ENCODE assay signal across 9 cellular contexts in the genomic region with DNA sequence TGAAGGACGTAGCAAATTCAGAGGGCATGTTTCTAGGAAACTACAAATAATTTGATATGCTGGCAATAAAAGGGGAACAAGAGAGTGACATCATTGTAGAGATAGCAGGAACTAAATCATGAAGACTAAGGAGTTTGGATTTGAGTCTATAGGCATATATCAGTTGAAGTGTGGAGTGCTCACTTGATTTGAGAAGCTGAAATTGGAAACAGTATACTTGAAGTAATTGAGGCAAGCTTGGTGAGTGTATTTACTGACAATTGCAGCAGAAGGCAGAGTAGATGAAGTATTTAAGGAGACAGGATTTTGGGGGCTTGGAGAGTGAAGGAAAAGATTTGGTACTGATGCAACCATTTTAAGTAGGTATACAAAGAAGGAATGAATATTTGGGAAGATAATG. TPM values are rescaled to one million over a fixed set of nuclear protein-coding genes. Genes with fewer than 3 reads are reported as not detected.
DNase-seq lines count a peak whose midpoint lies in the region; ATAC-seq, FAIRE-seq and TF ChIP-seq lines count a peak whose summit lies in the region.
"Had no signal": no experiment of that assay in that cellular context is flagged by ENCODE, and none has a peak within 500 bp of the region (broad histone marks: within the 10 kb centered on the region; RNA-seq: fewer than 3 reads in every experiment).

No MANE protein-coding gene starts in this region.

- CTCF ChIA-PET in AG04450 (lab: Charles Lee) (interaction anchor here (0.6 to 1.4 kb wide), 3 partner anchors 16 to 164 kb away, joined by 3 to 5 read pairs (median 3); no protein-coding TSS in a partner anchor), K562 (lab: Yijun Ruan, JAX; ENCODE audit: low intra/inter-chr PET ratio) (no interaction called here)

- 90% methylated on average over 1 of the region's 1 CpG for WGBS in K562 (ENCODE audit: insufficient coverage, low coverage, missing lambda C conversion rate)
- WGBS in gastroesophageal sphincter (ENCODE audit: low coverage in 1 of 2), 2 donors, result 75 to 80% methylated on average over 1 of the region's 1 CpG

- TF ChIP-seq CTCF in AG04450 (IDR thresholded peaks at IDR 0.05; ENCODE audit: low read depth, low read length) (no peak), K562 (IDR thresholded peaks at IDR 0.05 in 2 of 3, conservative IDR thresholded peaks at IDR 0.05 in 1 of 3; ENCODE audit: insufficient read depth in 2 of 3, low read depth in 1 of 3, low read length in 3 of 3) (no peak), gastroesophageal sphincter (IDR thresholded peaks at IDR 0.05) (no peak)

- ATAC-seq in GM19351 (IDR thresholded peaks at IDR 0.05; ENCODE audit: unreplicated experiment), result peak; percentile 27
- ATAC-seq in HG03565 (IDR thresholded peaks at IDR 0.05; ENCODE audit: unreplicated experiment), result peak; percentile 10
- ATAC-seq in K562, result no peak
- ATAC-seq in gastroesophageal sphincter, result no peak

- POLR2A ChIA-PET in AG04450 (lab: Yijun Ruan, JAX), result interaction anchor here (0.6 to 1.0 kb wide), 2 partner anchors 17 kb away, joined by 3 to 4 read pairs; partner anchors contain the start of gene ZMPSTE24
- POLR2A ChIA-PET in K562 (lab: Yijun Ruan, JAX), result interaction anchor here (0.6 to 4.5 kb wide), 8 partner anchors 10 to 381 kb away, joined by 3 to 25 read pairs (median 6); partner anchors contain the start of gene ZMPSTE24

- no peaks in the 10 kb centered on the region for H3K9me1 ChIP-seq in K562 (ENCODE audit: control insufficient read depth, insufficient read depth, low read length)

- in situ Hi-C loops in K562 (cut with MboI), result no loop called here

- H2AFZ ChIP-seq in K562 (ENCODE audit: low read depth, low read length), result no peak overlapping the region

- H3K79me2 ChIP-seq in K562 (ENCODE audit: control insufficient read depth, insufficient read depth, low read length), result no peaks in the 10 kb centered on the region

- TF ChIP-seq EP300 in K562 (IDR thresholded peaks at IDR 0.05; ENCODE audit: low read length) (no peak), gastroesophageal sphincter (IDR thresholded peaks at IDR 0.05) (no peak)

- no peak for DNase-seq in AG04450 (ENCODE audit: low read depth, low spot score)
- no peak for DNase-seq in K562 (ENCODE audit: extremely low read depth in 1 of 4, low spot score in 3 of 4)
- DNase-seq in stimulated activated CD4-positive, alpha-beta T cell treated with anti-CD3 and anti-CD28 coated beads, Interleukin-4, amount 100 ng/mL, for 1 hour, result no peak
- no peak for DNase-seq in 8988T
- no peak for DNase-seq in NCI-H1105 treated with DMSO at 0.1 percent for 48 hours (lab: John Stamatoyannopoulos, UW)
- DNase-seq: cortex of kidney had no signal

- no TSS peak for BruUV-seq in K562 (replicated peaks; lab: Mats Ljungman, UMichigan)

- H3K4me1 ChIP-seq in K562 (replicated peaks in 1 of 2; ENCODE audit: control insufficient read depth in 2 of 2, insufficient read depth in 2 of 2, low read length in 2 of 2) (0 out of 5 replicates have a peak, but pooled peaks cover 0 to 3% of the 10 kb centered on the region in 2 experiments), gastroesophageal sphincter (no peaks in the 10 kb centered on the region)

- intact Hi-C loops in K562 (cut with micrococcal nuclease), result no loop called here

- H3K9me3 ChIP-seq in AG04450 (ENCODE audit: control insufficient read depth, insufficient read depth, low read length) (no peaks in the 10 kb centered on the region; the same call in 1 of the 2 replicates), K562 (replicated peaks; ENCODE audit: control insufficient read depth, insufficient read depth, low read depth, low read length) (no peaks in the 10 kb centered on the region), gastroesophageal sphincter (no peaks in the 10 kb centered on the region)

- no peak overlapping the region for H3K4me3 ChIP-seq in AG04450 (ENCODE audit: low read depth, low read length)
- no peak overlapping the region for H3K4me3 ChIP-seq in K562
- no peak overlapping the region for H3K4me3 ChIP-seq in gastroesophageal sphincter

- H3K27me3 ChIP-seq in AG04450 (ENCODE audit: control insufficient read depth, insufficient read depth, low read length) (no peaks in the 10 kb centered on the region), K562 (ENCODE audit: control insufficient read depth in 2 of 2, insufficient read depth in 2 of 2, low read length in 2 of 2) (no peaks in the 10 kb centered on the region), gastroesophageal sphincter (no peaks in the 10 kb centered on the region)

- TF ChIP-seq POLR2A in K562 (conservative IDR thresholded peaks at IDR 0.05) (peak; percentile 70), gastroesophageal sphincter (IDR thresholded peaks at IDR 0.05) (no peak)

- peak overlapping the region; percentile 21 for H3K27ac ChIP-seq in AG04450 (ENCODE audit: low read depth, low read length)
- H3K27ac ChIP-seq in K562 (ENCODE audit: extremely low read depth, low read depth, low read length), result no peak overlapping the region
- H3K27ac ChIP-seq in gastroesophageal sphincter, result no peak overlapping the region

- H3K4me2 ChIP-seq in K562 (ENCODE audit: insufficient read depth, low read length), result no peak overlapping the region

- H4K20me1 ChIP-seq in K562 (replicated peaks; ENCODE audit: control insufficient read depth, insufficient read depth, low read length), result no peaks in the 10 kb centered on the region

- no peak for FAIRE-seq in K562 (lab: Jason Lieb, UNC)

- no peak for TF ChIP-seq RAD21 in K562 (CRISPR knock-in tag; conservative IDR thresholded peaks at IDR 0.05 in 1 of 2, IDR thresholded peaks at IDR 0.05 in 1 of 2)

- H3K36me3 ChIP-seq in K562 (ENCODE audit: control insufficient read depth, insufficient read depth, low read length), result peaks cover 32% of the 10 kb centered on the region
- H3K36me3 ChIP-seq in gastroesophageal sphincter, result peaks cover 0 to 35% of the 10 kb centered on the region in 2 donors

- H3K9ac ChIP-seq in K562 (ENCODE audit: insufficient read depth in 1 of 2, low read depth in 2 of 2, low read length in 2 of 2), result no peak overlapping the region

TF ChIP-seq in K562, 482 proteins besides CTCF, POLR2A, EP300 and RAD21 (continues in another document):
- TF ChIP-seq CAMTA2 (CRISPR knock-in tag; conservative IDR thresholded peaks at IDR 0.05) (0 out of 2 replicates have a peak, but pooled peaks have one; percentile 42), TEAD2 (tag; IDR thresholded peaks at IDR 0.05) (no peak)

RNA-seq across cellular contexts. Expression of gene TMCO2, which starts 6.4 kb away (rescaled TPM):
- polyA plus RNA-seq in AG04450 (2011; rRNA removed), result not detected in 2 replicates
- polyA minus RNA-seq in AG04450 (2011; rRNA and poly(A)+ RNA removed), result not detected in 2 replicates
- total RNA-seq in K562 (2011; cell fraction: chromatin; rRNA removed; ENCODE audit: low replicate concordance), result not detected in 2 replicates
- total RNA-seq in K562 (2011; cell fraction: nucleolus; rRNA removed), result not detected in 2 replicates
- total RNA-seq in K562 (2011; cell fraction: nucleoplasm; rRNA removed), result not detected in 2 replicates
- not detected in 2 replicates for total RNA-seq in K562 (2014; rRNA removed)
- total RNA-seq in K562 (2014; rRNA removed; fragmentation: Illumina TruSeq; extraction: Trizol), result not detected in 2 replicates
- total RNA-seq in K562 (2015; rRNA removed; fragmentation: Illumina TruSeq; extraction: Trizol), result not detected in 2 replicates
- total RNA-seq in K562 (2021), result not detected in 2 replicates
- not detected in 2 replicates for polyA plus RNA-seq in K562 (2011; rRNA removed)
- polyA plus RNA-seq in K562 (2011; cell fraction: cytosol; rRNA removed), result not detected in 2 replicates
- polyA plus RNA-seq in K562 (2011; cell fraction: nucleus; rRNA removed), result not detected in 2 replicates
- polyA plus RNA-seq in K562 (2012), result not detected in 2 replicates
- not detected in 2 replicates for polyA plus RNA-seq in K562 (2014; fragmentation: Illumina TruSeq; extraction: Trizol)
- polyA plus RNA-seq in K562 (2014; fragmentation: Nextera tagmentation; extraction: Ambion mirVana), result not detected
- polyA plus RNA-seq in K562 (2014; rRNA removed), result not detected in 2 replicates
- polyA minus RNA-seq in K562 (2011; rRNA and poly(A)+ RNA removed), result not detected in 2 replicates
- not detected in 2 replicates for polyA minus RNA-seq in K562 (2011; cell fraction: cytosol; rRNA and poly(A)+ RNA removed)
- not detected in 2 replicates for polyA minus RNA-seq in K562 (2011; cell fraction: nucleus; rRNA and poly(A)+ RNA removed)
- total RNA-seq in gastroesophageal sphincter, result not detected

RNA-seq across cellular contexts. Expression of gene ZMPSTE24, which starts 16.7 kb away (rescaled TPM):
- 40.1 and 55.8 TPM in 2 replicates for polyA plus RNA-seq in AG04450 (2011; rRNA removed)
- polyA minus RNA-seq in AG04450 (2011; rRNA and poly(A)+ RNA removed), result 19.6 and 34.3 TPM in 2 replicates
- 31.5 and 69.9 TPM in 2 replicates for total RNA-seq in K562 (2011; cell fraction: chromatin; rRNA removed; ENCODE audit: low replicate concordance)
- total RNA-seq in K562 (2011; cell fraction: nucleolus; rRNA removed), result 36.2 and 41.8 TPM in 2 replicates
- total RNA-seq in K562 (2011; cell fraction: nucleoplasm; rRNA removed), result 53.6 and 61.9 TPM in 2 replicates
- 45.0 and 45.6 TPM in 2 replicates for total RNA-seq in K562 (2014; rRNA removed)
- total RNA-seq in K562 (2014; rRNA removed; fragmentation: Illumina TruSeq; extraction: Trizol), result 74.4 and 86.4 TPM in 2 replicates
- total RNA-seq in K562 (2015; rRNA removed; fragmentation: Illumina TruSeq; extraction: Trizol), result 62.7 and 68.8 TPM in 2 replicates
- total RNA-seq in K562 (2021), result 51.2 and 53.3 TPM in 2 replicates
- 28.1 and 30.7 TPM in 2 replicates for polyA plus RNA-seq in K562 (2011; rRNA removed)
- polyA plus RNA-seq in K562 (2011; cell fraction: cytosol; rRNA removed), result 6.8 and 14.9 TPM in 2 replicates
- 7.0 and 8.9 TPM in 2 replicates for polyA plus RNA-seq in K562 (2011; cell fraction: nucleus; rRNA removed)
- 22.3 and 37.2 TPM in 2 replicates for polyA plus RNA-seq in K562 (2012)
- polyA plus RNA-seq in K562 (2014; fragmentation: Illumina TruSeq; extraction: Trizol), result 53.2 and 64.3 TPM in 2 replicates
- 10 to 100 TPM; 73.5 to 75.9 TPM for polyA plus RNA-seq in K562 (2014; fragmentation: Nextera tagmentation; extraction: Ambion mirVana)
- polyA plus RNA-seq in K562 (2014; rRNA removed), result 39.0 and 39.1 TPM in 2 replicates
- 41.5 and 48.6 TPM in 2 replicates for polyA minus RNA-seq in K562 (2011; rRNA and poly(A)+ RNA removed)
- 33.5 and 34.7 TPM in 2 replicates for polyA minus RNA-seq in K562 (2011; cell fraction: cytosol; rRNA and poly(A)+ RNA removed)
- 9.4 and 16.2 TPM in 2 replicates for polyA minus RNA-seq in K562 (2011; cell fraction: nucleus; rRNA and poly(A)+ RNA removed)
- total RNA-seq in gastroesophageal sphincter, result 10 to 100 TPM; 49.0 to 76.1 (median 58.3) TPM

Comparison
In these comparisons a context has a peak if more than half of its experiments do, and no peak if none do; other contexts are left out.
1. ATAC-seq: peak in GM19351 (single experiment) and HG03565 (single experiment); none in K562 (single experiment) and gastroesophageal sphincter (single experiment).